In the genomic region with DNA sequence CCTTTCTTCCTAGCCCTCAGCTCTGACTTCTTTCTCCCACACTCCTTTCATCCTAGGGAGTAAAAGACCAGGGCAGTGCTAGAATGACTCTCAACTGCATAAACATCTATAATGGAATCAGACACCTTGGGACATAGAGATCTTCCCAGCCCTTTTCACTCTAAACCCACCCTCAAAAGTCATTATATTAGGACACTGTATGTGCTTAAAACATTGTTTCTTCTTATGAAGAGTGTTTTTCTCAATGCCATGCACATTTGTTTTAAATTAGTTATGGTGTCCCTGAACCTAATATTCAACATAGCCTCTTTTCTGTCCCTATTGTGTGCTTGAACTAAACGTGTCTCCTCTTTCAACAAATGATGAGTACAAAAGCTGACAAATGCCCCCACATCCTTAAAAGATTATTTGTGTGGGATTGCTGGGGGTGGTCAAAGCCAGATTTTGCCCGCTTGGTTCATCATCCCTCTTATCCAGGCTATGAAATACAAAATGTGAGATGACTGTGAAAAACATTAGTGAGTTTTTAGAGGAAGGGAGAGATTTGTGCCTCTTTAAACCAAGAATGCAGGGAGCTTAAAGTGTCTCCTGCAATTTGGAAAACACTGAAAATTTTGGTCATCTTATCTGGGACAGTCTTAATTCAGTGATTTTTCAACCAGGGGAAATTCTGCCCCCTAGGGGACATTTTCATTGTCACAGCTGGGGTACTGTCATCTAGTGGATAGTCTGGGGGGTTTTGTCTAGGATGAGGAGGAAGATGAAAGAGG, we compare ENCODE assay signal across 8 cellular contexts. TPM values are rescaled to one million over a fixed set of nuclear protein-coding genes. Genes with fewer than 3 reads are reported as not detected.
DNase-seq lines count a peak whose midpoint lies in the region; ATAC-seq and TF ChIP-seq lines count a peak whose summit lies in the region.

No MANE protein-coding gene starts in this region.

- H3K9me3 ChIP-seq in PC-9 (ENCODE audit: insufficient read depth, low read depth): no peaks in the 10 kb centered on the region

- H3K27ac Mint-ChIP-seq in Calu3 (ENCODE audit: unreplicated experiment): peak overlapping the region; percentile 40
- H3K27ac Mint-ChIP-seq in stimulated activated naive B cell treated with anti-CD40 and anti-IgM and Interleukin-4, amounts not matched to agents 10 μg/mL and 1 μg/mL and 100 μg/mL, for 72 hours: no peak overlapping the region

- no peak overlapping the region for H3K4me3 Mint-ChIP-seq in Calu3 (ENCODE audit: low read depth, unreplicated experiment)
- no peak overlapping the region for H3K4me3 Mint-ChIP-seq in stimulated activated naive B cell treated with anti-CD40 and anti-IgM and Interleukin-4, amounts not matched to agents 10 μg/mL and 1 μg/mL and 100 μg/mL, for 72 hours

- H3K79me2 ChIP-seq in PC-9 (ENCODE audit: low read depth): no peaks in the 10 kb centered on the region

- no peaks in the 10 kb centered on the region for H4K20me1 ChIP-seq in PC-9 (ENCODE audit: insufficient read depth)

- H3K4me2 ChIP-seq in PC-9: no peak overlapping the region

- no peaks in the 10 kb centered on the region for H3K27me3 Mint-ChIP-seq in Calu3 (ENCODE audit: unreplicated experiment)
- peaks cover 10 to 35% of the 10 kb centered on the region in 2 donors for H3K27me3 Mint-ChIP-seq in stimulated activated naive B cell treated with anti-CD40 and anti-IgM and Interleukin-4, amounts not matched to agents 10 μg/mL and 1 μg/mL and 100 μg/mL, for 72 hours

- CTCF ChIA-PET in Calu3 (lab: Charles Lee) (interaction anchor here (0.6 kb wide), 1 partner anchor 174 kb away, joined by 3 read pairs; no protein-coding TSS in a partner anchor), PC-9 (lab: Charles Lee) (interaction anchor here (0.7 kb wide), 1 partner anchor 66 kb away, joined by 3 read pairs; no protein-coding TSS in a partner anchor)

- H2AFZ ChIP-seq in PC-9: no peak overlapping the region

- H3K4me1 ChIP-seq in PC-9 (replicated peaks; ENCODE audit: insufficient read depth): peaks cover 12% of the 10 kb centered on the region

- peaks cover 20% of the 10 kb centered on the region for H3F3A ChIP-seq in PC-9 (ENCODE audit: insufficient read depth, low read depth)

- ATAC-seq in esophagus mucosa (peak; percentile 44), HG03139 (IDR thresholded peaks at IDR 0.05; ENCODE audit: unreplicated experiment) (no peak)
- peak; percentile 60 to 63 for ATAC-seq in stimulated activated naive B cell treated with anti-CD40 and anti-IgM and Interleukin-4, amounts not matched to agents 10 μg/mL and 1 μg/mL and 100 μg/mL, for 72 hours (replicated peaks)

- no peaks in the 10 kb centered on the region for H3K9me3 Mint-ChIP-seq in Calu3 (ENCODE audit: low read depth, unreplicated experiment)
- H3K9me3 Mint-ChIP-seq in stimulated activated naive B cell treated with anti-CD40 and anti-IgM and Interleukin-4, amounts not matched to agents 10 μg/mL and 1 μg/mL and 100 μg/mL, for 72 hours: no peaks in the 10 kb centered on the region

- in situ Hi-C loops in G401 (cut with HindIII; ENCODE audit: low sequenced_read_pairs): no loop called here

- POLR2A ChIA-PET in PC-9 (lab: Charles Lee; ENCODE audit: unreplicated experiment): interaction anchor here (0.6 kb wide), 1 partner anchor 51 kb away, joined by 3 read pairs; no protein-coding TSS in a partner anchor

- H3K36me3 Mint-ChIP-seq in Calu3 (ENCODE audit: insufficient read depth, unreplicated experiment): no peaks in the 10 kb centered on the region
- H3K36me3 Mint-ChIP-seq in stimulated activated naive B cell treated with anti-CD40 and anti-IgM and Interleukin-4, amounts not matched to agents 10 μg/mL and 1 μg/mL and 100 μg/mL, for 72 hours: no peaks in the 10 kb centered on the region

- no peak overlapping the region for H3K4me3 ChIP-seq in PC-9

- no peak overlapping the region for H3K27ac ChIP-seq in PC-9

- intact Hi-C loops in Calu3 (cut with micrococcal nuclease; ENCODE audit: unreplicated experiment): loop anchor here (1.0 to 5.0 kb wide), 2 partner anchors 83 to 374 kb away; partner anchors contain the start of gene VPS4B
- intact Hi-C loops in PC-9 (cut with micrococcal nuclease; ENCODE audit: unreplicated experiment): loop anchor here (5.0 to 10.0 kb wide), 2 partner anchors 171 to 488 kb away; no protein-coding TSS in a partner anchor

- TF ChIP-seq CTCF in Calu3 (IDR thresholded peaks at IDR 0.05; ENCODE audit: unreplicated experiment): peak; percentile 74
- peak; percentile 59 for TF ChIP-seq CTCF in GM20000 (IDR thresholded peaks at IDR 0.05; ENCODE audit: extremely low read depth, missing control alignments)
- TF ChIP-seq CTCF in PC-9 (conservative IDR thresholded peaks at IDR 0.05): peak; percentile 80

- H3K9me2 ChIP-seq in PC-9 (ENCODE audit: insufficient read depth): no peaks in the 10 kb centered on the region

- no peaks in the 10 kb centered on the region for H3K4me1 Mint-ChIP-seq in Calu3 (ENCODE audit: low read depth, unreplicated experiment)
- H3K4me1 Mint-ChIP-seq in stimulated activated naive B cell treated with anti-CD40 and anti-IgM and Interleukin-4, amounts not matched to agents 10 μg/mL and 1 μg/mL and 100 μg/mL, for 72 hours: no peaks in the 10 kb centered on the region

- 0 out of 2 replicates have a peak, but pooled peaks cover 7% of the 10 kb centered on the region for H3K36me3 ChIP-seq in PC-9 (ENCODE audit: low read depth)

- DNase-seq in Calu3 (peak; percentile 66), GM20000 (ENCODE audit: low spot score) (peak; percentile 40), PC-9 (peak in 1 of 2 experiments; percentile 25), G401 (ENCODE audit: low spot score) (no peak)
- DNase-seq in stimulated activated naive B cell treated with anti-CD40 and anti-IgM and Interleukin-4, amounts not matched to agents 10 μg/mL and 1 μg/mL and 100 μg/mL, for 72 hours: peak; percentile 17
- no peak for DNase-seq in activated CD8-positive, alpha-beta memory T cell treated with anti-CD3 and anti-CD28 coated beads, Interleukin-2, amount 50 U/mL, for 4 hours

- BruUV-seq in Calu3 (replicated peaks; lab: Mats Ljungman, UMichigan): no TSS peak
- BruUV-seq in PC-9 (replicated peaks; lab: Mats Ljungman, UMichigan): no TSS peak

- no peaks in the 10 kb centered on the region for H3K27me3 ChIP-seq in PC-9 (ENCODE audit: insufficient read depth, low read depth)

RNA-seq across cellular contexts. Expression of gene SERPINB5, which starts 29.0 kb away (rescaled TPM):
- total RNA-seq in Calu3 (2022) (34.0 and 34.1 TPM in 2 replicates), PC-9 (2021) (25.5 and 26.2 TPM in 2 replicates), esophagus mucosa (213 TPM)
- not detected in 2 replicates for total RNA-seq in G401 (2014; rRNA removed; shearing (Covaris generic))

RNA-seq across cellular contexts. Expression of gene SERPINB12, which starts 36.4 kb away (rescaled TPM):
- not detected in 2 replicates for total RNA-seq in Calu3 (2022)
- total RNA-seq in PC-9 (2021): not detected in 2 replicates
- 0.60 TPM for total RNA-seq in esophagus mucosa
- not detected in 2 replicates for total RNA-seq in G401 (2014; rRNA removed; shearing (Covaris generic))

Comparison
In these comparisons a context has a peak if more than half of its experiments do, and no peak if none do; other contexts are left out.
1. DNase-seq: peak in Calu3 (single experiment), GM20000 (single experiment) and stimulated activated naive B cell treated with anti-CD40 and anti-IgM and Interleukin-4, amounts not matched to agents 10 μg/mL and 1 μg/mL and 100 μg/mL, for 72 hours (single experiment); none in activated CD8-positive, alpha-beta memory T cell treated with anti-CD3 and anti-CD28 coated beads, Interleukin-2, amount 50 U/mL, for 4 hours (single experiment) and G401 (single experiment).
2. RNA of gene SERPINB5, which starts 29.0 kb away (total RNA-seq): 213 TPM in esophagus mucosa (single experiment), 34.0 to 34.1 TPM in Calu3 and 25.5 to 26.2 TPM in PC-9; not detected in G401; every median in the first group is over 10 times any median in the second.
3. Peak in every context shown above with its lines, with median percentiles within 50 percentile points of each other: CTCF ChIP-seq.